Comparison of ENCODE assay signal across 18 cellular contexts in the genomic region with DNA sequence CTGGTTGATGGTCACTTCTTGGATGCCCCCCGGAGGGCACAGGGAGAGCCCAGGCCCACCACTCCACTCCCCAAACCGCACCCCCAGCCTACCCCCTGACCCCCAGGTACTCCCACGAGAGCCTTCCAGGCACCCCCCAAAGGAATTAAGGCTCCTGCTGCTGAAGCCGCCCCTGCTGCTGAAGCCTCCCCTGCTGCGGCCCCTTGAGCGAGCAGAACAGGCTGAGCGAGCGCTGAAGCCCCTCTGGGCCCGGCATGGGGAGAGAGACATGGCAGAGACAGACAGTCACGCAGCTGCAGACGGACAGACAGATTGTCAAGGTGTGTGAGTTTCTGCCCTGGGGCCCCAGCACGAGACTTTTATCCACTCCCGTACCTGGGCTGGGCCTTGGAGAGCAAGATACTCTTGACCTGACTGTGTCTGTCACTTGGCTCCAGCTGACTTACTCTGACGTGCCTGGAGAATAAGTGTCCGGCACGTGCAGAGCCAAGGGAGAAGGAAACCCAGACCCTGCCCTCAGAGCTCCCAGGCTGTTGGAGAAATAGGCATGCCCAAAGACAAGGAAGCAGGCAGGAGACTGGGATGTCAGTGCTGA. TPM values are rescaled to one million over a fixed set of nuclear protein-coding genes. Genes with fewer than 3 reads are reported as not detected.
DNase-seq lines count a peak whose midpoint lies in the region; ATAC-seq, FAIRE-seq and TF ChIP-seq lines count a peak whose summit lies in the region.
"Had no signal": no experiment of that assay in that cellular context is flagged by ENCODE, and none has a peak within 500 bp of the region (broad histone marks: within the 10 kb centered on the region; RNA-seq: fewer than 3 reads in every experiment).

Gene KRT78, minus strand, starts transcription at position 334 of the 595 bp plus-strand sequence. Its CDS starts 64 bp downstream, at position 270.

- H3K9me3 Mint-ChIP-seq in Calu3 (ENCODE audit: low read depth, unreplicated experiment) (no peaks in the 10 kb centered on the region), GM23338 (no peaks in the 10 kb centered on the region; the same call in 1 of the 3 replicates)
- no peaks in the 10 kb centered on the region for H3K9me3 Mint-ChIP-seq in activated CD8-positive, alpha-beta T cell treated with anti-CD3 and anti-CD28 coated beads, Interleukin-2, amount 10 ng/mL, durations not matched to agents 7 days and 5 days (ENCODE audit: insufficient read depth)

- peak within 1 kb of the TSS; percentile 31; the same call in 1 of the 2 replicates for H3K4me3 ChIP-seq in PC-9
- no peak within 1 kb of the TSS for H3K4me3 ChIP-seq in kidney (ENCODE audit: low read length in 2 of 2)
- no peak within 1 kb of the TSS for H3K4me3 ChIP-seq in spleen
- no peak within 1 kb of the TSS for H3K4me3 ChIP-seq in GM23338
- H3K4me3 ChIP-seq: A549 had no signal

- peaks cover 12% of the 10 kb centered on the region for H3K27me3 Mint-ChIP-seq in Calu3 (ENCODE audit: unreplicated experiment)
- H3K27me3 Mint-ChIP-seq in GM23338 (ENCODE audit: insufficient read depth, low read depth, poor library complexity): peaks cover 1% of the 10 kb centered on the region
- peaks cover 14% of the 10 kb centered on the region for H3K27me3 Mint-ChIP-seq in activated CD8-positive, alpha-beta T cell treated with anti-CD3 and anti-CD28 coated beads, Interleukin-2, amount 10 ng/mL, durations not matched to agents 7 days and 5 days (ENCODE audit: low read depth)

- H3K27me3 ChIP-seq in PC-9 (ENCODE audit: insufficient read depth, low read depth): no peaks in the 10 kb centered on the region
- peaks cover 0 to 27% (median 0%) of the 10 kb centered on the region in 7 donors for H3K27me3 ChIP-seq in spleen (replicated peaks in 1 of 7)
- H3K27me3 ChIP-seq in GM23338 (ENCODE audit: insufficient read depth): no peaks in the 10 kb centered on the region

- H3K36me3 Mint-ChIP-seq in Calu3 (ENCODE audit: insufficient read depth, unreplicated experiment) (peaks cover 5% of the 10 kb centered on the region), GM23338 (ENCODE audit: low read depth) (no peaks in the 10 kb centered on the region)
- H3K36me3 Mint-ChIP-seq in activated CD8-positive, alpha-beta T cell treated with anti-CD3 and anti-CD28 coated beads, Interleukin-2, amount 10 ng/mL, durations not matched to agents 7 days and 5 days (ENCODE audit: low read depth): no peaks in the 10 kb centered on the region

- H4K20me1 ChIP-seq in PC-9 (ENCODE audit: insufficient read depth): no peaks in the 10 kb centered on the region
- H4K20me1 ChIP-seq in GM23338 (replicated peaks; ENCODE audit: insufficient read depth): no peaks in the 10 kb centered on the region; the same call in 1 of the 2 replicates

- peaks cover 34% of the 10 kb centered on the region for H3K4me1 ChIP-seq in PC-9 (replicated peaks; ENCODE audit: insufficient read depth)
- no peaks in the 10 kb centered on the region for H3K4me1 ChIP-seq in kidney (ENCODE audit: control insufficient read depth in 1 of 2, insufficient read depth in 1 of 2, low read depth in 1 of 2, low read length in 2 of 2)
- no peaks in the 10 kb centered on the region for H3K4me1 ChIP-seq in spleen
- H3K4me1 ChIP-seq in GM23338 (ENCODE audit: insufficient read depth): no peaks in the 10 kb centered on the region

- H3K4me3 Mint-ChIP-seq in Calu3 (ENCODE audit: low read depth, unreplicated experiment) (no peak within 1 kb of the TSS), GM23338 (no peak within 1 kb of the TSS)
- H3K4me3 Mint-ChIP-seq in activated CD8-positive, alpha-beta T cell treated with anti-CD3 and anti-CD28 coated beads, Interleukin-2, amount 10 ng/mL, durations not matched to agents 7 days and 5 days: no peak within 1 kb of the TSS

- peak within 1 kb of the TSS; percentile 39 for H3K27ac Mint-ChIP-seq in Calu3 (ENCODE audit: unreplicated experiment)
- no peak within 1 kb of the TSS for H3K27ac Mint-ChIP-seq in GM23338
- H3K27ac Mint-ChIP-seq in activated CD8-positive, alpha-beta T cell treated with anti-CD3 and anti-CD28 coated beads, Interleukin-2, amount 10 ng/mL, durations not matched to agents 7 days and 5 days: no peak within 1 kb of the TSS

- no TSS peak for BruUV-seq in Calu3 (replicated peaks; lab: Mats Ljungman, UMichigan)
- BruUV-seq in PC-9 (replicated peaks; lab: Mats Ljungman, UMichigan): no TSS peak

- TF ChIP-seq CTCF in Calu3 (IDR thresholded peaks at IDR 0.05; ENCODE audit: unreplicated experiment) (no peak), PC-9 (conservative IDR thresholded peaks at IDR 0.05) (no peak), kidney (IDR thresholded peaks at IDR 0.05; ENCODE audit: borderline replicate concordance, extremely low read depth, insufficient read depth) (no peak), spleen (IDR thresholded peaks at IDR 0.05 in 8 of 11, conservative IDR thresholded peaks at IDR 0.05 in 3 of 11) (no peak), GM23338 (conservative IDR thresholded peaks at IDR 0.05; ENCODE audit: low read depth in 2 of 2) (no peak)

- peak within 1 kb of the TSS; percentile 82 for H3K27ac ChIP-seq in PC-9
- no peak within 1 kb of the TSS for H3K27ac ChIP-seq in kidney (ENCODE audit: low read depth in 2 of 2, low read length in 2 of 2)
- H3K27ac ChIP-seq in spleen: no peak within 1 kb of the TSS
- H3K27ac ChIP-seq in GM23338 (ENCODE audit: low read depth): no peak within 1 kb of the TSS

- H3K4me1 Mint-ChIP-seq in Calu3 (ENCODE audit: low read depth, unreplicated experiment) (peaks cover 14% of the 10 kb centered on the region), GM23338 (no peaks in the 10 kb centered on the region)
- H3K4me1 Mint-ChIP-seq in activated CD8-positive, alpha-beta T cell treated with anti-CD3 and anti-CD28 coated beads, Interleukin-2, amount 10 ng/mL, durations not matched to agents 7 days and 5 days (ENCODE audit: low read depth): no peaks in the 10 kb centered on the region

- POLR2A ChIA-PET in PC-9 (lab: Charles Lee; ENCODE audit: unreplicated experiment): no interaction called here
- POLR2A ChIA-PET in activated CD8-positive, alpha-beta T cell treated with anti-CD3 and anti-CD28 coated beads, Interleukin-2, amount 10 ng/mL, durations not matched to agents 7 days and 5 days (lab: Charles Lee): interaction anchor here (0.5 kb wide), 1 partner anchor 11 kb away, joined by 3 read pairs; no protein-coding TSS in a partner anchor

- H3K9me2 ChIP-seq in PC-9 (ENCODE audit: insufficient read depth): no peaks in the 10 kb centered on the region
- peaks cover 2% of the 10 kb centered on the region; the same call in 1 of the 2 replicates for H3K9me2 ChIP-seq in GM23338 (ENCODE audit: insufficient read depth)

- H3K9ac ChIP-seq in kidney (ENCODE audit: low read length in 2 of 2): no peak within 1 kb of the TSS

- FAIRE-seq in kidney (lab: Jason Lieb, UNC): no peak

- H3K4me2 ChIP-seq in PC-9: peak within 1 kb of the TSS; percentile 70
- H3K4me2 ChIP-seq in GM23338: no peak within 1 kb of the TSS
- H3K4me2 ChIP-seq: A549 had no signal

- H3K9me3 ChIP-seq in PC-9 (ENCODE audit: insufficient read depth, low read depth) (no peaks in the 10 kb centered on the region; the same call in 1 of the 2 replicates), kidney (ENCODE audit: control insufficient read depth in 1 of 2, low read length in 2 of 2) (no peaks in the 10 kb centered on the region), spleen (no peaks in the 10 kb centered on the region)
- H3K9me3 ChIP-seq: A549 had no signal

- no peak for TF ChIP-seq POLR2A in spleen (IDR thresholded peaks at IDR 0.05)

- no peaks in the 10 kb centered on the region for H3K79me2 ChIP-seq in PC-9 (ENCODE audit: low read depth)
- no peaks in the 10 kb centered on the region for H3K79me2 ChIP-seq in GM23338 (replicated peaks; ENCODE audit: insufficient read depth)

- ATAC-seq in HG02571 (IDR thresholded peaks at IDR 0.05; ENCODE audit: unreplicated experiment) (no peak), GM23338 (no peak)
- no peak for ATAC-seq in activated CD8-positive, alpha-beta T cell treated with anti-CD3 and anti-CD28 coated beads, Interleukin-2, amount 10 ng/mL, durations not matched to agents 7 days and 5 days

- H3F3A ChIP-seq in PC-9 (ENCODE audit: insufficient read depth, low read depth): peaks cover 22% of the 10 kb centered on the region
- no peaks in the 10 kb centered on the region for H3F3A ChIP-seq in GM23338 (replicated peaks; ENCODE audit: low read depth)

- intact Hi-C loops in Calu3 (cut with micrococcal nuclease; ENCODE audit: unreplicated experiment): no loop called here
- intact Hi-C loops in PC-9 (cut with micrococcal nuclease; ENCODE audit: unreplicated experiment): no loop called here
- intact Hi-C loops in kidney (cut with DNase I): no loop called here
- intact Hi-C loops in spleen (cut with DNase I; ENCODE audit: low total_unique reads): no loop called here

- CTCF ChIA-PET in Calu3 (lab: Charles Lee): no interaction called here
- CTCF ChIA-PET in PC-9 (lab: Charles Lee): no interaction called here
- CTCF ChIA-PET in activated CD8-positive, alpha-beta T cell treated with anti-CD3 and anti-CD28 coated beads, Interleukin-2, amount 10 ng/mL, durations not matched to agents 7 days and 5 days (lab: Charles Lee): no interaction called here

- DNase-seq in Calu3: no peak
- DNase-seq in PC-9: no peak
- DNase-seq in kidney: peak; percentile 57
- DNase-seq in spleen: peak; percentile 50
- no peak for DNase-seq in activated CD4-positive, alpha-beta T cell treated with anti-CD3 and anti-CD28 coated beads, Interleukin-2, amount 50 U/mL, for 48 hours
- DNase-seq in GM23338 (ENCODE audit: low spot score): no peak
- DNase-seq in activated CD8-positive, alpha-beta T cell treated with anti-CD3 and anti-CD28 coated beads, Interleukin-2, amount 10 ng/mL, durations not matched to agents 7 days and 5 days: no peak
- DNase-seq: C1 segment of cervical spinal cord, DMS 273 treated with DMSO at 0.1 percent for 48 hours, H7, KBM-7, NCI-H1417 treated with DMSO at 0.1 percent for 48 hours, NCI-H1930, NCI-H446, OCI-M1 had no signal

- 77 to 89% (median 85%) methylated on average over 6 to 16 of the region's 16 CpGs for WGBS in spleen, 5 donors

- H3K36me3 ChIP-seq in PC-9 (ENCODE audit: low read depth) (no peaks in the 10 kb centered on the region), kidney (ENCODE audit: control insufficient read depth in 1 of 2, insufficient read depth in 2 of 2, low read length in 2 of 2) (no peaks in the 10 kb centered on the region), spleen (no peaks in the 10 kb centered on the region), GM23338 (ENCODE audit: insufficient read depth) (no peaks in the 10 kb centered on the region)

- H2AFZ ChIP-seq in PC-9 (peak within 1 kb of the TSS; percentile 75; the same call in 1 of the 2 replicates), GM23338 (no peak within 1 kb of the TSS)

TF ChIP-seq in GM23338, 12 proteins besides CTCF, POLR2A, EP300 and RAD21 (continues in another document):
- TF ChIP-seq CREB1 (CRISPR knock-in tag; IDR thresholded peaks at IDR 0.05; ENCODE audit: low read depth): no peak

RNA-seq across cellular contexts. Expression of gene KRT78, which starts in this region (rescaled TPM):
- total RNA-seq in Calu3 (2022): 0.59 and 0.69 TPM in 2 replicates
- total RNA-seq in PC-9 (2021): 1.5 and 1.7 TPM in 2 replicates
- total RNA-seq in kidney: not detected
- polyA plus RNA-seq in kidney (ENCODE audit: insufficient read depth, low read depth, low replicate concordance): not detected
- not detected for total RNA-seq in spleen
- under 1 TPM in 2 of 3 donors, not detected in 1; 0.24 to 0.83 TPM for polyA plus RNA-seq in spleen
- total RNA-seq in GM23338 (2014; rRNA removed; shearing (Covaris generic)): not detected in 2 replicates
- polyA plus RNA-seq in GM23338 (2016; fragmentation: Nextera tagmentation; extraction: Ambion mirVana): not detected in 2 replicates
- total RNA-seq in activated CD8-positive, alpha-beta T cell treated with anti-CD3 and anti-CD28 coated beads, Interleukin-2, amount 10 ng/mL, durations not matched to agents 7 days and 5 days: not detected
- total RNA-seq: Daoy, H7 had no signal

Comparison
In these comparisons a context has a peak if more than half of its experiments do, and no peak if none do; other contexts are left out.
1. Peak in DNase-seq in kidney; RNA of the gene not detected or under 1 TPM.
2. Peak in DNase-seq in spleen; RNA of the gene not detected or under 1 TPM.